ENCODE assay signal across 23 cellular contexts in genomic region chr2:242043538-242044205, GRCh38.
"Had no signal": no experiment of that assay in that cellular context is flagged by ENCODE, and none has a peak within 500 bp of the region (broad histone marks: within the 10 kb centered on the region; RNA-seq: fewer than 3 reads in every experiment).

No MANE protein-coding gene starts in this region.

- ATAC-seq: left colon; left ventricle myocardium superior; natural killer cell treated with Interleukin-12 subunit alpha and Interleukin-12 subunit beta and Interleukin-15 and Interleukin-18, amount 100 ng/mL, for 72 hours; psoas muscle; stimulated activated naive B cell treated with anti-CD40 and anti-IgM and Interleukin-4, amounts not matched to agents 10 μg/mL and 1 μg/mL and 100 μg/mL, for 72 hours; stimulated activated naive CD8-positive, alpha-beta T cell treated with anti-CD3 and anti-CD28 coated beads, Interleukin-15, amount 100 ng/mL, for 72 hours had no signal

- H3K36me3 ChIP-seq: colonic mucosa, heart right ventricle, sigmoid colon, transverse colon had no signal

- H3K4me1 ChIP-seq: colonic mucosa, heart right ventricle, psoas muscle, sigmoid colon, testis, transverse colon had no signal

- H3K27ac ChIP-seq: colonic mucosa, heart right ventricle, psoas muscle, sigmoid colon, skin epidermis, testis, transverse colon had no signal

- H3K4me3 ChIP-seq: colonic mucosa, heart right ventricle, lung, psoas muscle, sigmoid colon, skin epidermis, testis, transverse colon had no signal

- H3K9me3 ChIP-seq: colonic mucosa, heart right ventricle, psoas muscle, sigmoid colon, testis, transverse colon had no signal

- DNase-seq: colonic mucosa; effector CD4-positive, alpha-beta T cell; endodermal cell; erythroblast; heart right ventricle; kidney; left colon; left ventricle myocardium superior; mesenchymal stem cell; midbrain; stimulated activated CD4-positive, alpha-beta T cell treated with anti-CD3 and anti-CD28 coated beads, Interleukin-2, amount 100 ng/mL, for 24 hours; stimulated activated CD4-positive, alpha-beta T cell treated with anti-CD3 and anti-CD28 coated beads, Interleukin-4, amount 100 ng/mL, for 4 hours; stimulated activated naive B cell treated with anti-CD40 and anti-IgM and Interleukin-4, amounts not matched to agents 10 μg/mL and 1 μg/mL and 100 μg/mL, for 72 hours; stimulated activated naive CD8-positive, alpha-beta T cell treated with anti-CD3 and anti-CD28 coated beads, Interleukin-15, amount 100 ng/mL, for 72 hours; testis; transverse colon had no signal

- FAIRE-seq: endothelial cell of umbilical vein, frontal cortex, kidney had no signal

- H3K27me3 ChIP-seq: colonic mucosa, testis had no signal
